Comparison of ENCODE assay signal across 15 cellular contexts in the genomic region with DNA sequence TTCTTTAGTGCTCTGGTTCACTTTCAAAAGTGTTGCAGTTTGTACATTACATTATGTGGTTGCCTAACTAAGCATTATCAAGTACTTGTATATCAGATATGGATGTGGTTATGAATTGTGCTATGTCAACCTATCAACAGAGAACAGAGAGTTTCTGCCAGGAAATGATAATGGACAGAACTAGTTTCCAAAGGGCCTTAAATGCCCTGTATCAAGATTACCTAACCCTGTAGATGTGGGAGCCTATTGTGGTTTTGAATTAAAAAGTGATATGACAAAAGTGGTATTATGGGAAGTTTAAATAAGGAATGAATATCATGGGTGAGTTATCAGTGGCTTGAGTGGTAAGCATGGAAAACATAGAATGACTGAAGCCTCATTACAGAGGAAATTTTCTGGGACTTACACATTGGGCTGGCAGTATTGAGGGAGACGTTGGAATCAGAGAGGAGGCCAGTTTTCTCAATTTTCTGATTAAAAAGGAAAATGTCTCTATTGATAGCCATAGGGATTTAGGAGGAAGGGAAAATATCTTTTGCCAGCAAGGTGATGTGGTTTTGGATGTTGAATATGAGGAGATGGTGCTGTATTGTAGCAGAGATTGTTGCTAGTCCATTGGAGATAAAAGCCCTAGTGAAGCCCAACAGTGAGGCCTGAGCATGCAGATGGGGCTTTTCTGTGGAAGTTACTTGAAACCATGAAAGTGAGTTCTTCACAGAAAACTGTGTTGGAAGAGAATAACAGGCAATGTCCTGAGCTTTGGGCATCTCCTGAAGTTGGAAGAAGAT.
"Had no signal": no experiment of that assay in that cellular context is flagged by ENCODE, and none has a peak within 500 bp of the region (broad histone marks: within the 10 kb centered on the region; RNA-seq: fewer than 3 reads in every experiment).

No MANE protein-coding gene starts in this region.

- H3K4me3 ChIP-seq: prostate gland, sigmoid colon had no signal

- H3K9me3 Mint-ChIP-seq: activated CD4-positive, alpha-beta memory T cell treated with anti-CD3 and anti-CD28 coated beads, Interleukin-2, amount 10 ng/mL, durations not matched to agents 7 days and 5 days; activated naive CD8-positive, alpha-beta T cell treated with anti-CD3 and anti-CD28 coated beads, Interleukin-2, amount 50 U/mL, for 24 hours; activated T-helper 1 cell treated with anti-CD3 and anti-CD28 coated beads, Interleukin-12 subunit alpha, Interleukin-12 subunit beta, Interleukin-2, Interleukin-4 antibody, amounts not matched to agents 30 ng/mL and 10 ng/mL and 1 ng/mL, durations not matched to agents 14 hours and 24 hours and 36 hours; central memory CD8-positive, alpha-beta T cell; dendritic cell treated with granulocyte-macrophage colony-stimulating factor and Interleukin-4, amounts not matched to agents 40 ng/mL and 50 ng/mL, for 4 days; effector memory CD8-positive, alpha-beta T cell; memory B cell; nephron; type B pancreatic cell had no signal

- H3K9me3 ChIP-seq: prostate gland, sigmoid colon had no signal

- DNase-seq: activated CD4-positive, alpha-beta memory T cell treated with anti-CD3 and anti-CD28 coated beads, Interleukin-2, amount 10 ng/mL, durations not matched to agents 7 days and 5 days; activated CD4-positive, alpha-beta T cell treated with anti-CD3 and anti-CD28 coated beads for 1 hour; activated naive CD4-positive, alpha-beta T cell; activated naive CD8-positive, alpha-beta T cell treated with anti-CD3 and anti-CD28 coated beads, Interleukin-2, amount 50 U/mL, for 24 hours; effector memory CD8-positive, alpha-beta T cell; sigmoid colon; stimulated activated naive CD4-positive, alpha-beta T cell had no signal

- H3K36me3 ChIP-seq: prostate gland, sigmoid colon had no signal

- H3K4me1 ChIP-seq: prostate gland had no signal

- H3K27me3 ChIP-seq: sigmoid colon had no signal

- ATAC-seq: activated naive CD8-positive, alpha-beta T cell treated with anti-CD3 and anti-CD28 coated beads, Interleukin-2, amount 50 U/mL, for 24 hours; effector memory CD8-positive, alpha-beta T cell; left lobe of liver had no signal

- H3K27ac Mint-ChIP-seq: activated CD4-positive, alpha-beta memory T cell treated with anti-CD3 and anti-CD28 coated beads, Interleukin-2, amount 10 ng/mL, durations not matched to agents 7 days and 5 days; activated naive CD8-positive, alpha-beta T cell treated with anti-CD3 and anti-CD28 coated beads, Interleukin-2, amount 50 U/mL, for 24 hours; activated T-helper 1 cell treated with anti-CD3 and anti-CD28 coated beads, Interleukin-12 subunit alpha, Interleukin-12 subunit beta, Interleukin-2, Interleukin-4 antibody, amounts not matched to agents 30 ng/mL and 10 ng/mL and 1 ng/mL, durations not matched to agents 14 hours and 24 hours and 36 hours; dendritic cell treated with granulocyte-macrophage colony-stimulating factor and Interleukin-4, amounts not matched to agents 40 ng/mL and 50 ng/mL, for 4 days; effector memory CD8-positive, alpha-beta T cell; memory B cell; nephron; type B pancreatic cell had no signal

- H3K27ac ChIP-seq: prostate gland, sigmoid colon had no signal
